ENCODE assay signal across 26 cellular contexts in genomic region chr12:126182619-126183236, GRCh38.
DNase-seq lines count a peak whose midpoint lies in the region; ATAC-seq and TF ChIP-seq lines count a peak whose summit lies in the region.
"Had no signal": no experiment of that assay in that cellular context is flagged by ENCODE, and none has a peak within 500 bp of the region (broad histone marks: within the 10 kb centered on the region; RNA-seq: fewer than 3 reads in every experiment).

No MANE protein-coding gene starts in this region.

- WGBS in heart left ventricle, 4 donors: 57 to 69% (median 64%) methylated on average over 5 of the region's 5 CpGs
- WGBS in tibial nerve, 2 donors: 51 to 66% methylated on average over 5 of the region's 5 CpGs
- WGBS in transverse colon (ENCODE audit: low coverage in 1 of 2), 2 donors: 56 to 63% methylated on average over 2 to 5 of the region's 5 CpGs

- DNase-seq in Right ventricle myocardium inferior (ENCODE audit: missing footprints): no peak
- no peak for DNase-seq in heart left ventricle
- peak; percentile 98 for DNase-seq in fibroblast of the aortic adventitia (ENCODE audit: low read depth)
- DNase-seq in tibial nerve (ENCODE audit: low spot score in 2 of 2): peak; percentile 23 to 44
- DNase-seq in transverse colon: no peak
- DNase-seq in KBM-7: no peak
- DNase-seq in DMS153 treated with DMSO at 0.1 percent for 48 hours (lab: John Stamatoyannopoulos, UW; ENCODE audit: unreplicated experiment): no peak
- DNase-seq: 8988T; activated B cell treated with CpG ODN at 0.5 μM for 24 hours; activated naive CD4-positive, alpha-beta T cell treated with anti-CD3 and anti-CD28 coated beads, Interleukin-2, amount 10 ng/mL, durations not matched to agents 7 days and 5 days; amygdala; BE2C; cortex of kidney; DMS79 treated with DMSO at 0.1 percent for 48 hours; endodermal cell; H9; naive thymus-derived CD8-positive, alpha-beta T cell; NCI-H1048; NCI-H187 treated with DMSO at 0.1 percent for 48 hours; NCI-H2227 treated with DMSO at 0.1 percent for 48 hours; right lobe of liver; SHP77; SW 1271; thyroid gland had no signal

- H3K27me3 ChIP-seq in heart left ventricle: peaks cover 0 to 5% (median 0%) of the 10 kb centered on the region in 9 donors
- no peaks in the 10 kb centered on the region for H3K27me3 ChIP-seq in tibial nerve
- no peaks in the 10 kb centered on the region for H3K27me3 ChIP-seq in transverse colon
- H3K27me3 ChIP-seq: BE2C, right lobe of liver, thyroid gland had no signal

- TF ChIP-seq CTCF in heart left ventricle (IDR thresholded peaks at IDR 0.05): no peak
- TF ChIP-seq CTCF in fibroblast of the aortic adventitia (IDR thresholded peaks at IDR 0.05; ENCODE audit: insufficient read depth, low read length): no peak
- no peak for TF ChIP-seq CTCF in tibial nerve (IDR thresholded peaks at IDR 0.05)
- TF ChIP-seq CTCF in transverse colon (IDR thresholded peaks at IDR 0.05): no peak

- H3K4me3 ChIP-seq in heart left ventricle (no peak overlapping the region), fibroblast of the aortic adventitia (ENCODE audit: low read depth, low read length) (no peak overlapping the region), tibial nerve (no peak overlapping the region), transverse colon (no peak overlapping the region)
- H3K4me3 ChIP-seq: right lobe of liver, thyroid gland had no signal

- TF ChIP-seq EP300 in tibial nerve (IDR thresholded peaks at IDR 0.05) (peak in 1 of 2 donors; percentile 64), transverse colon (IDR thresholded peaks at IDR 0.05; ENCODE audit: low read depth) (no peak)

- peak; percentile 65 for ATAC-seq in Right ventricle myocardium inferior
- ATAC-seq in heart left ventricle: no peak
- ATAC-seq in SK-N-SH treated with all-trans-retinoic acid at 6 μM for 48 hours: peak; percentile 81
- ATAC-seq: naive thymus-derived CD8-positive, alpha-beta T cell; right lobe of liver had no signal

- in situ Hi-C loops in transverse colon (cut with MboI; ENCODE audit: low pct_ligation_motif_present in 1 of 4, low pct_unique_long_range_greater_than_20kb in 1 of 4, low sequenced_read_pairs in 3 of 4) (no loop called here), KBM-7 (cut with MboI; ENCODE audit: low pct_unique_long_range_greater_than_20kb, low sequenced_read_pairs) (no loop called here)

- intact Hi-C loops in Right ventricle myocardium inferior (cut with DNase I): no loop called here
- intact Hi-C loops in heart left ventricle (cut with DNase I): no loop called here
- intact Hi-C loops in transverse colon (cut with DNase I; ENCODE audit: low total_unique reads): no loop called here

- no peaks in the 10 kb centered on the region for H3K4me1 ChIP-seq in heart left ventricle
- H3K4me1 ChIP-seq in tibial nerve: peaks cover 0 to 8% (median 0%) of the 10 kb centered on the region in 4 donors
- no peaks in the 10 kb centered on the region for H3K4me1 ChIP-seq in transverse colon
- H3K4me1 ChIP-seq: BE2C, parathyroid adenoma, right lobe of liver, thyroid gland had no signal

- H3K9me3 ChIP-seq in heart left ventricle: no peaks in the 10 kb centered on the region
- H3K9me3 ChIP-seq in tibial nerve: no peaks in the 10 kb centered on the region
- no peaks in the 10 kb centered on the region for H3K9me3 ChIP-seq in transverse colon
- H3K9me3 ChIP-seq: BE2C, right lobe of liver, thyroid gland had no signal

- TF ChIP-seq POLR2A in heart left ventricle (IDR thresholded peaks at IDR 0.05) (no peak), tibial nerve (IDR thresholded peaks at IDR 0.05) (no peak), transverse colon (IDR thresholded peaks at IDR 0.05) (no peak)

- H3K27ac ChIP-seq in heart left ventricle (no peak overlapping the region), tibial nerve (no peak overlapping the region), transverse colon (no peak overlapping the region)
- H3K27ac ChIP-seq: parathyroid adenoma, right lobe of liver, thyroid gland had no signal

- H3K36me3 ChIP-seq in heart left ventricle (no peaks in the 10 kb centered on the region), tibial nerve (no peaks in the 10 kb centered on the region), transverse colon (no peaks in the 10 kb centered on the region)
- H3K36me3 ChIP-seq: BE2C, right lobe of liver, thyroid gland had no signal

TF ChIP-seq in SK-N-SH treated with all-trans-retinoic acid at 6 μM for 48 hours, 23 proteins besides CTCF, POLR2A, EP300 and RAD21:
- no peak for TF ChIP-seq ZFP30 (CRISPR knock-in tag; IDR thresholded peaks at IDR 0.05)

Comparison
In these comparisons a context has a peak if more than half of its experiments do, and no peak if none do; other contexts are left out.
1. ATAC-seq: peak in Right ventricle myocardium inferior (single experiment) and SK-N-SH treated with all-trans-retinoic acid at 6 μM for 48 hours (single experiment); none in heart left ventricle (0 of 4).
2. DNase-seq: peak in fibroblast of the aortic adventitia (single experiment) and tibial nerve (2 of 2); none in Right ventricle myocardium inferior (single experiment), heart left ventricle (0 of 5), transverse colon (single experiment), KBM-7 (single experiment) and DMS153 treated with DMSO at 0.1 percent for 48 hours (single experiment).